Comparison of ENCODE assay signal across 12 cellular contexts in the genomic region with DNA sequence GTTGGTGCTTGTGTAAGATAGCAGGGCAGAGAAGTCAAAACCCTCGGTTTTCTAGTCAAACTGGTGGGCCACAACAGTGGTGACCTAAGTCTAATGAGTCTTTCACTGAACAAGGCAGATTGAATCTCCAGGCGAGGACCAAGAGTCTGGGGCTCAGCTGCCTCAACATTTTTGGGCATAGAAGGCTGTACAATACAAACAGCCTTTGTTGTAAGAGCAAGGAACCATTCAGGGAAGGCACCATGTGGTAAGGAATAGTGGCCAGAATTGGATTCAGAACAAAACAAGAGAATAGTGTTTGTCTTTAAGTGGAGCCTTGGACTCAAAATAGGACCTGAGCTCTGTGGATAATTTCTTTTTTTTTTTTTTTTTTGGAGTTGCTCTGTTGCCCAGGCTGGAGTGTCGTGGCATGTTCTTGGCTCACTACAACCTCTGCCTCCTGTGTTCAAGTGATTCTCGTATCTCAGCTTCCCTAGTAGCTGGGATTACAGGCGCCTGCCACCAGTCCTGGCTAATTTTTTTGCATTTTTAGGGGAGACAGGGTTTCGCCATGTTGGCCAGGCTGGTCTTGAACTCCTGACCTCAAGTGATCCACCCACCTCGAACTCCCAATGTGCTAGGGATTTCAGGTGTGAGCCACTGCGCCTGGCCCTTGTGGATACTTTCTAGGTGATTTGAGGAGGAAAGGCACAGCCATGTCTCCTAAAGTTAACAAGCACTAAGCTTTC. TPM values are rescaled to one million over a fixed set of nuclear protein-coding genes. Genes with fewer than 3 reads are reported as not detected.
DNase-seq lines count a peak whose midpoint lies in the region; ATAC-seq and TF ChIP-seq lines count a peak whose summit lies in the region.
"Not testable (repeated sequence)": the region's sequence is repeated elsewhere in the genome, so short reads cannot be mapped to it uniquely, and the experiment has no call there.
"Had no signal": no experiment of that assay in that cellular context is flagged by ENCODE, and none has a peak within 500 bp of the region (broad histone marks: within the 10 kb centered on the region; RNA-seq: fewer than 3 reads in every experiment).

No MANE protein-coding gene starts in this region.

- peaks cover 10% of the 10 kb centered on the region for H3K4me1 Mint-ChIP-seq in CD4-positive, alpha-beta T cell (ENCODE audit: low read depth)
- not testable (repeated sequence) for H3K4me1 Mint-ChIP-seq in T-helper 17 cell

- H3K36me3 Mint-ChIP-seq in CD4-positive, alpha-beta T cell (ENCODE audit: low read depth); T-helper 17 cell (ENCODE audit: low read depth): not testable (repeated sequence)

- H3K27me3 ChIP-seq in CD4-positive, alpha-beta T cell (ENCODE audit: control insufficient read depth, insufficient read depth, low read length); breast epithelium; heart right ventricle; psoas muscle (ENCODE audit: insufficient read depth in 3 of 3, low read length in 2 of 3); thoracic aorta (replicated peaks; ENCODE audit: insufficient read depth): not testable (repeated sequence)

- H3K4me3 Mint-ChIP-seq in CD4-positive, alpha-beta T cell = peak overlapping the region; percentile 38
- H3K4me3 Mint-ChIP-seq in T-helper 17 cell = not testable (repeated sequence)

- intact Hi-C loops in CD4-positive, alpha-beta T cell (cut with DNase I, micrococcal nuclease); breast epithelium (cut with DNase I; ENCODE audit: low total_unique reads); heart right ventricle (cut with DNase I); psoas muscle (cut with DNase I): not testable (repeated sequence)

- H3K36me3 ChIP-seq in breast epithelium; heart right ventricle; psoas muscle (ENCODE audit: insufficient read depth in 1 of 2, low read depth in 1 of 2); thoracic aorta: not testable (repeated sequence)

- DNase-seq in CD4-positive, alpha-beta T cell; T-helper 17 cell; heart right ventricle; psoas muscle; thoracic aorta (ENCODE audit: low spot score): not testable (repeated sequence)
- peak in 1 of 2 donors; percentile 63 for DNase-seq in breast epithelium (ENCODE audit: low spot score in 2 of 2)
- DNase-seq in epidermal melanocyte (ENCODE audit: insufficient read length, low spot score) = peak; percentile 40
- DNase-seq in mesenteric fat pad (ENCODE audit: low spot score) = peak; percentile 47

- H3K27me3 Mint-ChIP-seq in CD4-positive, alpha-beta T cell; T-helper 17 cell: not testable (repeated sequence)

- WGBS in heart right ventricle, 2 donors = 71 to 75% methylated on average over 8 of the region's 8 CpGs
- WGBS in psoas muscle, 3 donors = 54 to 78% (median 60%) methylated on average over 8 of the region's 8 CpGs

- not testable (repeated sequence) for TF ChIP-seq CTCF in CD4-positive, alpha-beta T cell (IDR thresholded peaks at IDR 0.05); breast epithelium (IDR thresholded peaks at IDR 0.05); heart right ventricle (IDR thresholded peaks at IDR 0.05); psoas muscle (IDR thresholded peaks at IDR 0.05); thoracic aorta (IDR thresholded peaks at IDR 0.05)

- not testable (repeated sequence) for H3K27ac ChIP-seq in CD4-positive, alpha-beta T cell (ENCODE audit: low read depth, low read length)
- peak overlapping the region; percentile 74 to 84 for H3K27ac ChIP-seq in breast epithelium
- peak overlapping the region in 6 of 10 donors; percentile 23 to 62 (median 50) for H3K27ac ChIP-seq in heart right ventricle
- peak overlapping the region; percentile 23 for H3K27ac ChIP-seq in psoas muscle
- peak overlapping the region; percentile 35 to 50 for H3K27ac ChIP-seq in thoracic aorta

- peak overlapping the region; percentile 8 for H3K27ac Mint-ChIP-seq in CD4-positive, alpha-beta T cell
- peak overlapping the region; percentile 45 for H3K27ac Mint-ChIP-seq in T-helper 17 cell

- not testable (repeated sequence) for H3K4me1 ChIP-seq in breast epithelium, psoas muscle
- H3K4me1 ChIP-seq in heart right ventricle = peaks cover 4 to 27% (median 8%) of the 10 kb centered on the region in 9 donors
- peaks cover 4 to 19% of the 10 kb centered on the region in 2 donors for H3K4me1 ChIP-seq in thoracic aorta (ENCODE audit: control insufficient read depth in 1 of 2, low read depth in 2 of 2)

- not testable (repeated sequence) for ATAC-seq in CD4-positive, alpha-beta T cell (ENCODE audit: poor library complexity); T-helper 17 cell; heart right ventricle; psoas muscle; thoracic aorta (ENCODE audit: insufficient number of reproducible peaks, low FRiP score, low read depth)

- H3K4me3 ChIP-seq in breast epithelium, heart right ventricle, psoas muscle, thoracic aorta: not testable (repeated sequence)

- not testable (repeated sequence) for H3K9me3 ChIP-seq in CD4-positive, alpha-beta T cell (ENCODE audit: control insufficient read depth, low read length); T-helper 17 cell (ENCODE audit: control insufficient read depth, low read length, poor library complexity, severe bottlenecking); breast epithelium; heart right ventricle; psoas muscle; thoracic aorta

- TF ChIP-seq POLR2A in breast epithelium (IDR thresholded peaks at IDR 0.05) = not testable (repeated sequence)

- CTCF ChIA-PET in CD4-positive, alpha-beta T cell (lab: Charles Lee) = interaction anchor here (0.7 to 1.1 kb wide), 2 partner anchors 10 to 105 kb away, joined by 3 read pairs; no protein-coding TSS in a partner anchor

- H3K9me3 Mint-ChIP-seq in CD4-positive, alpha-beta T cell = not testable (repeated sequence)

- POLR2A ChIA-PET in CD4-positive, alpha-beta T cell (lab: Charles Lee) = not testable (repeated sequence)

RNA-seq across cellular contexts. Expression of gene ANKRD36C, which starts 20.6 kb away (rescaled TPM):
- 10 to 100 TPM; 74.0 to 78.3 TPM for total RNA-seq in CD4-positive, alpha-beta T cell
- total RNA-seq in T-helper 17 cell (10 to 100 TPM; 78.1 to 93.0 TPM), breast epithelium (100 to 1,000 TPM in 1 of 3 donors, 10 to 100 TPM in 2; 54.7 to 407 (median 81.3) TPM), heart right ventricle (1 to 10 TPM; 3.9 to 8.1 (median 7.2) TPM), mesenteric fat pad (23.6 TPM), psoas muscle (1 to 10 TPM; 1.1 to 5.0 (median 2.1) TPM), thoracic aorta (10 to 100 TPM; 39.8 to 89.4 TPM)
- polyA plus RNA-seq in heart right ventricle (1 to 10 TPM in 1 of 2 donors, under 1 TPM in 1; 0.38 to 5.9 TPM), psoas muscle (1 to 10 TPM in 1 of 3 donors, under 1 TPM in 2; 0.16 to 1.0 (median 0.17) TPM)

RNA-seq across cellular contexts. Expression of gene GPAT2, which starts 22.5 kb away (rescaled TPM):
- total RNA-seq in CD4-positive, alpha-beta T cell = 1 to 10 TPM; 1.3 to 2.0 TPM
- total RNA-seq in T-helper 17 cell (1 to 10 TPM; 1.2 to 5.0 TPM), breast epithelium (10 to 100 TPM in 1 of 3 donors, 1 to 10 TPM in 2; 5.9 to 11.7 (median 8.8) TPM), heart right ventricle (10 to 100 TPM in 1 of 10 donors, 1 to 10 TPM in 9; 1.7 to 21.6 (median 3.6) TPM), mesenteric fat pad (9.0 TPM), psoas muscle (1 to 10 TPM; 6.2 to 7.8 (median 6.7) TPM), thoracic aorta (1 to 10 TPM; 6.9 TPM)
- polyA plus RNA-seq in heart right ventricle (1 to 10 TPM; 4.6 to 9.2 TPM), psoas muscle (1 to 10 TPM; 3.2 to 6.9 (median 6.1) TPM)
- total RNA-seq: Calu3, G401, PC-3, RPMI7951 had no signal
